ENCODE assay signal across 1 cellular context in genomic region chr20:9359561-9360308, GRCh38.
TF ChIP-seq lines count a peak whose summit lies in the region.

No MANE protein-coding gene starts in this region.

TF ChIP-seq in HepG2, 621 proteins besides CTCF, POLR2A, EP300 and RAD21 (continued from another document):
- TF ChIP-seq SP4 (CRISPR knock-in tag; IDR thresholded peaks at IDR 0.05) (peak; percentile 49; the same call in 1 of the 2 replicates), ZMYM4 (CRISPR knock-in tag; IDR thresholded peaks at IDR 0.05) (0 out of 2 replicates have a peak, but pooled peaks have one; percentile 16), MED13 (CRISPR knock-in tag; IDR thresholded peaks at IDR 0.05) (no peak), SALL2 (CRISPR knock-in tag; IDR thresholded peaks at IDR 0.05) (peak; percentile 36; the same call in 1 of the 2 replicates), RFXAP (CRISPR knock-in tag; IDR thresholded peaks at IDR 0.05; ENCODE audit: borderline replicate concordance) (no peak), KDM5A (IDR thresholded peaks at IDR 0.05; ENCODE audit: borderline replicate concordance, low read length) (peak; percentile 43; the same call in 1 of the 2 replicates), ZNF501 (CRISPR knock-in tag; IDR thresholded peaks at IDR 0.05) (peak; percentile 65), CBFB (CRISPR knock-in tag; IDR thresholded peaks at IDR 0.05) (0 out of 2 replicates have a peak, but pooled peaks have one; percentile 40), SOX6 (IDR thresholded peaks at IDR 0.05) (no peak), SOX6 (CRISPR knock-in tag; IDR thresholded peaks at IDR 0.05) (peak; percentile 36), LCORL (IDR thresholded peaks at IDR 0.05) (no peak), LCORL (CRISPR knock-in tag; IDR thresholded peaks at IDR 0.05) (peak; percentile 32; the same call in 1 of the 2 replicates), ARID2 (CRISPR knock-in tag; IDR thresholded peaks at IDR 0.05; ENCODE audit: borderline replicate concordance) (no peak), RFX1 (IDR thresholded peaks at IDR 0.05) (no peak), ZNF605 (CRISPR knock-in tag; IDR thresholded peaks at IDR 0.05) (peak; percentile 55; the same call in 1 of the 2 replicates), SRSF1 (optimal IDR thresholded peaks at IDR 0.05; ENCODE audit: low read depth, low read length) (no peak), SALL1 (CRISPR knock-in tag; IDR thresholded peaks at IDR 0.05) (peak; percentile 27; the same call in 1 of the 2 replicates), EED (CRISPR knock-in tag; IDR thresholded peaks at IDR 0.05) (no peak), IKZF4 (CRISPR knock-in tag; IDR thresholded peaks at IDR 0.05; ENCODE audit: borderline replicate concordance, low read depth, not compliant biosample characterization) (no peak), JARID2 (CRISPR knock-in tag; IDR thresholded peaks at IDR 0.05; ENCODE audit: insufficient replicate concordance) (no peak), MIER2 (CRISPR knock-in tag; IDR thresholded peaks at IDR 0.05) (peak; percentile 50; the same call in 1 of the 2 replicates), CENPT (CRISPR knock-in tag; IDR thresholded peaks at IDR 0.05; ENCODE audit: low read depth) (no peak), ZNF335 (CRISPR knock-in tag; IDR thresholded peaks at IDR 0.05) (0 out of 2 replicates have a peak, but pooled peaks have one; percentile 38), HNF1B (CRISPR knock-in tag; IDR thresholded peaks at IDR 0.05) (peak; percentile 29; the same call in 1 of the 2 replicates), SMC3 (IDR thresholded peaks at IDR 0.05; ENCODE audit: low read length) (peak; percentile 89), CBX5 (CRISPR knock-in tag; IDR thresholded peaks at IDR 0.05; ENCODE audit: borderline replicate concordance) (0 out of 2 replicates have a peak, but pooled peaks have one; percentile 46), SPEN (CRISPR knock-in tag; IDR thresholded peaks at IDR 0.05; ENCODE audit: low read depth) (peak; percentile 33; the same call in 1 of the 2 replicates), MIER3 (CRISPR knock-in tag; IDR thresholded peaks at IDR 0.05; ENCODE audit: borderline replicate concordance) (0 out of 2 replicates have a peak, but pooled peaks have one; percentile 27), ZFP1 (CRISPR knock-in tag; IDR thresholded peaks at IDR 0.05) (no peak), ZNF256 (CRISPR knock-in tag; conservative IDR thresholded peaks at IDR 0.05) (0 out of 2 replicates have a peak, but pooled peaks have one; percentile 12), ZBTB8A (CRISPR knock-in tag; IDR thresholded peaks at IDR 0.05; ENCODE audit: borderline replicate concordance, low read depth) (no peak), SOX5 (CRISPR knock-in tag; IDR thresholded peaks at IDR 0.05; ENCODE audit: borderline replicate concordance) (no peak), ZNF251 (CRISPR knock-in tag; IDR thresholded peaks at IDR 0.05) (no peak), KLF16 (CRISPR knock-in tag; IDR thresholded peaks at IDR 0.05) (0 out of 4 replicates have a peak, but pooled peaks of 1 of the 2 experiments have one; percentile 24), ZNF264 (CRISPR knock-in tag; IDR thresholded peaks at IDR 0.05) (no peak), THRA (CRISPR knock-in tag; IDR thresholded peaks at IDR 0.05; ENCODE audit: borderline replicate concordance) (0 out of 2 replicates have a peak, but pooled peaks have one; percentile 32), TSC22D2 (CRISPR knock-in tag; IDR thresholded peaks at IDR 0.05; ENCODE audit: borderline replicate concordance) (peak; percentile 34; the same call in 1 of the 2 replicates)
- TF ChIP-seq, protein P1, sequence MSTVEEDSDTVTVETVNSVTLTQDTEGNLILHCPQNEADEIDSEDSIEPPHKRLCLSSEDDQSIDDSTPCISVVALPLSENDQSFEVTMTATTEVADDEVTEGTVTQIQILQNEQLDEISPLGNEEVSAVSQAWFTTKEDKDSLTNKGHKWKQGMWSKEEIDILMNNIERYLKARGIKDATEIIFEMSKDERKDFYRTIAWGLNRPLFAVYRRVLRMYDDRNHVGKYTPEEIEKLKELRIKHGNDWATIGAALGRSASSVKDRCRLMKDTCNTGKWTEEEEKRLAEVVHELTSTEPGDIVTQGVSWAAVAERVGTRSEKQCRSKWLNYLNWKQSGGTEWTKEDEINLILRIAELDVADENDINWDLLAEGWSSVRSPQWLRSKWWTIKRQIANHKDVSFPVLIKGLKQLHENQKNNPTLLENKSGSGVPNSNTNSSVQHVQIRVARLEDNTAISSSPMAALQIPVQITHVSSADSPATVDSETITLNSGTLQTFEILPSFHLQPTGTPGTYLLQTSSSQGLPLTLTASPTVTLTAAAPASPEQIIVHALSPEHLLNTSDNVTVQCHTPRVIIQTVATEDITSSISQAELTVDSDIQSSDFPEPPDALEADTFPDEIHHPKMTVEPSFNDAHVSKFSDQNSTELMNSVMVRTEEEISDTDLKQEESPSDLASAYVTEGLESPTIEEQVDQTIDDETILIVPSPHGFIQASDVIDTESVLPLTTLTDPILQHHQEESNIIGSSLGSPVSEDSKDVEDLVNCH (CRISPR knock-in tag; IDR thresholded peaks at IDR 0.05), result no peak
- TF ChIP-seq, protein P2, sequence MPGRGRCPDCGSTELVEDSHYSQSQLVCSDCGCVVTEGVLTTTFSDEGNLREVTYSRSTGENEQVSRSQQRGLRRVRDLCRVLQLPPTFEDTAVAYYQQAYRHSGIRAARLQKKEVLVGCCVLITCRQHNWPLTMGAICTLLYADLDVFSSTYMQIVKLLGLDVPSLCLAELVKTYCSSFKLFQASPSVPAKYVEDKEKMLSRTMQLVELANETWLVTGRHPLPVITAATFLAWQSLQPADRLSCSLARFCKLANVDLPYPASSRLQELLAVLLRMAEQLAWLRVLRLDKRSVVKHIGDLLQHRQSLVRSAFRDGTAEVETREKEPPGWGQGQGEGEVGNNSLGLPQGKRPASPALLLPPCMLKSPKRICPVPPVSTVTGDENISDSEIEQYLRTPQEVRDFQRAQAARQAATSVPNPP (CRISPR knock-in tag; IDR thresholded peaks at IDR 0.05), result no peak
- TF ChIP-seq, protein P3, sequence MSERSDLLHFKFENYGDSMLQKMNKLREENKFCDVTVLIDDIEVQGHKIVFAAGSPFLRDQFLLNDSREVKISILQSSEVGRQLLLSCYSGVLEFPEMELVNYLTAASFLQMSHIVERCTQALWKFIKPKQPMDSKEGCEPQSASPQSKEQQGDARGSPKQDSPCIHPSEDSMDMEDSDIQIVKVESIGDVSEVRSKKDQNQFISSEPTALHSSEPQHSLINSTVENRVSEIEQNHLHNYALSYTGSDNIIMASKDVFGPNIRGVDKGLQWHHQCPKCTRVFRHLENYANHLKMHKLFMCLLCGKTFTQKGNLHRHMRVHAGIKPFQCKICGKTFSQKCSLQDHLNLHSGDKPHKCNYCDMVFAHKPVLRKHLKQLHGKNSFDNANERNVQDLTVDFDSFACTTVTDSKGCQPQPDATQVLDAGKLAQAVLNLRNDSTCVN (CRISPR knock-in tag; IDR thresholded peaks at IDR 0.05; ENCODE audit: borderline replicate concordance), result no peak
- TF ChIP-seq, protein P4, sequence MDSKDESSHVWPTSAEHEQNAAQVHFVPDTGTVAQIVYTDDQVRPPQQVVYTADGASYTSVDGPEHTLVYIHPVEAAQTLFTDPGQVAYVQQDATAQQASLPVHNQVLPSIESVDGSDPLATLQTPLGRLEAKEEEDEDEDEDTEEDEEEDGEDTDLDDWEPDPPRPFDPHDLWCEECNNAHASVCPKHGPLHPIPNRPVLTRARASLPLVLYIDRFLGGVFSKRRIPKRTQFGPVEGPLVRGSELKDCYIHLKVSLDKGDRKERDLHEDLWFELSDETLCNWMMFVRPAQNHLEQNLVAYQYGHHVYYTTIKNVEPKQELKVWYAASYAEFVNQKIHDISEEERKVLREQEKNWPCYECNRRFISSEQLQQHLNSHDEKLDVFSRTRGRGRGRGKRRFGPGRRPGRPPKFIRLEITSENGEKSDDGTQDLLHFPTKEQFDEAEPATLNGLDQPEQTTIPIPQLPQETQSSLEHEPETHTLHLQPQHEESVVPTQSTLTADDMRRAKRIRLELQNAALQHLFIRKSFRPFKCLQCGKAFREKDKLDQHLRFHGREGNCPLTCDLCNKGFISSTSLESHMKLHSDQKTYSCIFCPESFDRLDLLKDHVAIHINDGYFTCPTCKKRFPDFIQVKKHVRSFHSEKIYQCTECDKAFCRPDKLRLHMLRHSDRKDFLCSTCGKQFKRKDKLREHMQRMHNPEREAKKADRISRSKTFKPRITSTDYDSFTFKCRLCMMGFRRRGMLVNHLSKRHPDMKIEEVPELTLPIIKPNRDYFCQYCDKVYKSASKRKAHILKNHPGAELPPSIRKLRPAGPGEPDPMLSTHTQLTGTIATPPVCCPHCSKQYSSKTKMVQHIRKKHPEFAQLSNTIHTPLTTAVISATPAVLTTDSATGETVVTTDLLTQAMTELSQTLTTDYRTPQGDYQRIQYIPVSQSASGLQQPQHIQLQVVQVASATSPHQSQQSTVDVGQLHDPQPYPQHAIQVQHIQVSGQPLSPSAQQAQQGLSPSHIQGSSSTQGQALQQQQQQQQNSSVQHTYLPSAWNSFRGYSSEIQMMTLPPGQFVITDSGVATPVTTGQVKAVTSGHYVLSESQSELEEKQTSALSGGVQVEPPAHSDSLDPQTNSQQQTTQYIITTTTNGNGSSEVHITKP (CRISPR knock-in tag; IDR thresholded peaks at IDR 0.05; ENCODE audit: low read depth), result no peak
- TF ChIP-seq, protein P5, sequence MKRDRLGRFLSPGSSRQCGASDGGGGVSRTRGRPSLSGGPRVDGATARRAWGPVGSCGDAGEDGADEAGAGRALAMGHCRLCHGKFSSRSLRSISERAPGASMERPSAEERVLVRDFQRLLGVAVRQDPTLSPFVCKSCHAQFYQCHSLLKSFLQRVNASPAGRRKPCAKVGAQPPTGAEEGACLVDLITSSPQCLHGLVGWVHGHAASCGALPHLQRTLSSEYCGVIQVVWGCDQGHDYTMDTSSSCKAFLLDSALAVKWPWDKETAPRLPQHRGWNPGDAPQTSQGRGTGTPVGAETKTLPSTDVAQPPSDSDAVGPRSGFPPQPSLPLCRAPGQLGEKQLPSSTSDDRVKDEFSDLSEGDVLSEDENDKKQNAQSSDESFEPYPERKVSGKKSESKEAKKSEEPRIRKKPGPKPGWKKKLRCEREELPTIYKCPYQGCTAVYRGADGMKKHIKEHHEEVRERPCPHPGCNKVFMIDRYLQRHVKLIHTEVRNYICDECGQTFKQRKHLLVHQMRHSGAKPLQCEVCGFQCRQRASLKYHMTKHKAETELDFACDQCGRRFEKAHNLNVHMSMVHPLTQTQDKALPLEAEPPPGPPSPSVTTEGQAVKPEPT (CRISPR knock-in tag; IDR thresholded peaks at IDR 0.05; ENCODE audit: low read depth), result no peak
TF ChIP-seq in HepG2: peak in this region for 46.
